21 cellular contexts compared by ENCODE assay signal in genomic region chr18:50080932-50081560, GRCh38.
A peak's percentile ranks its signal among the peaks of the same experiment; 100 is the strongest.
DNase-seq lines count a peak whose midpoint lies in the region; ATAC-seq, FAIRE-seq and TF ChIP-seq lines count a peak whose summit lies in the region.
"Had no signal": no experiment of that assay in that cellular context is flagged by ENCODE, and none has a peak within 500 bp of the region (broad histone marks: within the 10 kb centered on the region; RNA-seq: fewer than 3 reads in every experiment).

No MANE protein-coding gene starts in this region.

- no peak for TF ChIP-seq POLR2A in HepG2 (IDR thresholded peaks at IDR 0.05; ENCODE audit: insufficient read depth in 1 of 2, low read depth in 2 of 2, low read length in 2 of 2)
- TF ChIP-seq POLR2A in right lobe of liver (IDR thresholded peaks at IDR 0.05) = no peak
- no peak for TF ChIP-seq POLR2A in breast epithelium (IDR thresholded peaks at IDR 0.05)

- peak; percentile 70 for DNase-seq in HepG2 (ENCODE audit: low spot score)
- DNase-seq in right lobe of liver = no peak
- no peak for DNase-seq in breast epithelium (ENCODE audit: low spot score in 2 of 2)
- no peak for DNase-seq in left lung
- DNase-seq in middle frontal gyrus (ENCODE audit: extremely low spot score, low spot score) = no peak
- no peak for DNase-seq in mesothelial cell of epicardium (ENCODE audit: low spot score in 2 of 2, unreplicated experiment in 2 of 2)
- no peak for DNase-seq in cortex of kidney (lab: John Stamatoyannopoulos, UW)
- DNase-seq: activated CD4-positive, alpha-beta T cell treated with anti-CD3 and anti-CD28 coated beads for 36 hours; activated naive CD8-positive, alpha-beta T cell treated with anti-CD3 and anti-CD28 coated beads, Interleukin-2, amount 10 ng/mL, durations not matched to agents 7 days and 5 days; CD4-positive, CD25-positive, alpha-beta regulatory T cell; heart left ventricle; Karpas-422; naive thymus-derived CD4-positive, alpha-beta T cell; NCI-H82; posterior cingulate gyrus; SIG-M5; T1000 had no signal

- POLR2A ChIA-PET in HepG2 (lab: Yijun Ruan, JAX) = no interaction called here

- TF ChIP-seq EP300 in HepG2 (IDR thresholded peaks at IDR 0.05; ENCODE audit: low read depth in 2 of 2, low read length in 2 of 2) (0 out of 4 replicates have a peak, but pooled peaks of 1 of the 2 experiments have one; percentile 4), HepG2 (CRISPR knock-in tag; IDR thresholded peaks at IDR 0.05; ENCODE audit: borderline replicate concordance) (no peak)

- H3K27ac ChIP-seq in HepG2 (ENCODE audit: extremely low read length, insufficient read depth, low read length) (no peak overlapping the region), right lobe of liver (no peak overlapping the region), breast epithelium (peak overlapping the region; percentile 54 to 64), left lung (no peak overlapping the region)
- H3K27ac ChIP-seq: A549, heart left ventricle had no signal

- in situ Hi-C loops in HepG2 (cut with HindIII; ENCODE audit: extremely low pct_ligation_motif_present, low pct_unique_long_range_greater_than_20kb) = no loop called here

- 32% methylated on average over 2 of the region's 2 CpGs for WGBS in HepG2 (ENCODE audit: low lambda C conversion rate)
- WGBS in right lobe of liver (ENCODE audit: insufficient coverage, low coverage, low lambda C conversion rate, missing lambda C conversion rate) = 56% methylated on average over 2 of the region's 2 CpGs

- no peak overlapping the region for H3K4me2 ChIP-seq in HepG2 (ENCODE audit: low read depth, low read length)
- H3K4me2 ChIP-seq: A549 had no signal

- no peaks in the 10 kb centered on the region for H4K20me1 ChIP-seq in HepG2 (ENCODE audit: insufficient read depth, low read length)

- TF ChIP-seq RAD21 in HepG2 (CRISPR knock-in tag; IDR thresholded peaks at IDR 0.05) = no peak

- peaks cover 36% of the 10 kb centered on the region for H3K4me1 ChIP-seq in HepG2 (ENCODE audit: insufficient read depth, low read length)
- peaks cover 0 to 10% (median 3%) of the 10 kb centered on the region in 4 donors for H3K4me1 ChIP-seq in right lobe of liver
- no peaks in the 10 kb centered on the region for H3K4me1 ChIP-seq in breast epithelium
- no peaks in the 10 kb centered on the region for H3K4me1 ChIP-seq in left lung
- H3K4me1 ChIP-seq: A549 had no signal

- no peak overlapping the region for H2AFZ ChIP-seq in HepG2 (ENCODE audit: low read length)

- TF ChIP-seq CTCF in HepG2 (CRISPR knock-in tag; IDR thresholded peaks at IDR 0.05) (no peak), right lobe of liver (IDR thresholded peaks at IDR 0.05) (no peak), breast epithelium (IDR thresholded peaks at IDR 0.05) (no peak), left lung (IDR thresholded peaks at IDR 0.05) (no peak), mesothelial cell of epicardium (IDR thresholded peaks at IDR 0.05; ENCODE audit: unreplicated experiment) (no peak)

- FAIRE-seq in HepG2 (lab: Jason Lieb, UNC) = no peak
- FAIRE-seq: A549, GM12892 had no signal

- H3K27me3 Mint-ChIP-seq in mesothelial cell of epicardium (ENCODE audit: low read depth) = peaks cover 5% of the 10 kb centered on the region

- CTCF ChIA-PET in HepG2 (lab: Yijun Ruan, JAX; ENCODE audit: low intra/inter-chr PET ratio, low total read pairs) = no interaction called here

- ATAC-seq in HepG2 (peak; percentile 80), right lobe of liver (no peak), left lung (peak; percentile 85), GM18498 (IDR thresholded peaks at IDR 0.05; ENCODE audit: unreplicated experiment) (no peak)
- ATAC-seq: A549; activated CD4-positive, alpha-beta T cell treated with anti-CD3 and anti-CD28 coated beads for 36 hours; heart left ventricle; left lobe of liver; naive thymus-derived CD4-positive, alpha-beta T cell had no signal

- intact Hi-C loops in HepG2 (cut with micrococcal nuclease; ENCODE audit: unreplicated experiment) = loop anchor here (5.0 kb wide), 1 partner anchor 531 kb away; no protein-coding TSS in a partner anchor
- intact Hi-C loops in right lobe of liver (cut with DNase I) = no loop called here
- intact Hi-C loops in breast epithelium (cut with DNase I; ENCODE audit: low total_unique reads) = no loop called here
- intact Hi-C loops in left lung (cut with DNase I) = no loop called here

- BruUV-seq in HepG2 (replicated peaks; lab: Mats Ljungman, UMichigan) = no TSS peak

- H3K4me3 ChIP-seq in HepG2 (replicated peaks in 1 of 3; ENCODE audit: insufficient read depth in 1 of 3, low read depth in 2 of 3, low read length in 3 of 3) (no peak overlapping the region), right lobe of liver (no peak overlapping the region), breast epithelium (no peak overlapping the region), left lung (no peak overlapping the region)
- H3K4me3 ChIP-seq: A549, heart left ventricle had no signal

- H3K79me2 ChIP-seq in HepG2 (ENCODE audit: insufficient read depth, low read length) = peaks cover 3% of the 10 kb centered on the region

- H3K36me3 Mint-ChIP-seq in mesothelial cell of epicardium = no peaks in the 10 kb centered on the region
- H3K36me3 Mint-ChIP-seq: activated naive CD8-positive, alpha-beta T cell treated with anti-CD3 and anti-CD28 coated beads, Interleukin-2, amount 10 ng/mL, durations not matched to agents 7 days and 5 days; CD4-positive, CD25-positive, alpha-beta regulatory T cell; naive thymus-derived CD4-positive, alpha-beta T cell had no signal

- no peak overlapping the region for H3K27ac Mint-ChIP-seq in mesothelial cell of epicardium
- H3K27ac Mint-ChIP-seq: activated CD4-positive, alpha-beta T cell treated with anti-CD3 and anti-CD28 coated beads for 36 hours; activated naive CD8-positive, alpha-beta T cell treated with anti-CD3 and anti-CD28 coated beads, Interleukin-2, amount 10 ng/mL, durations not matched to agents 7 days and 5 days; CD4-positive, CD25-positive, alpha-beta regulatory T cell; naive thymus-derived CD4-positive, alpha-beta T cell had no signal

- H3K4me3 Mint-ChIP-seq in mesothelial cell of epicardium = no peak overlapping the region
- H3K4me3 Mint-ChIP-seq: activated CD4-positive, alpha-beta T cell treated with anti-CD3 and anti-CD28 coated beads for 36 hours; activated naive CD8-positive, alpha-beta T cell treated with anti-CD3 and anti-CD28 coated beads, Interleukin-2, amount 10 ng/mL, durations not matched to agents 7 days and 5 days; CD4-positive, CD25-positive, alpha-beta regulatory T cell; naive thymus-derived CD4-positive, alpha-beta T cell had no signal

- peaks cover 1% of the 10 kb centered on the region for H3K4me1 Mint-ChIP-seq in mesothelial cell of epicardium

- H3K9ac ChIP-seq in HepG2 (ENCODE audit: insufficient read depth, low read depth, low read length) = no peak overlapping the region

- H3K27me3 ChIP-seq in HepG2 (ENCODE audit: control insufficient read depth in 1 of 2, insufficient read depth in 2 of 2, low read length in 2 of 2) (no peaks in the 10 kb centered on the region), right lobe of liver (no peaks in the 10 kb centered on the region), breast epithelium (no peaks in the 10 kb centered on the region), left lung (peaks cover 0 to 5% of the 10 kb centered on the region in 2 donors)

- H3K9me3 ChIP-seq in HepG2 (ENCODE audit: low read length) (no peaks in the 10 kb centered on the region), right lobe of liver (no peaks in the 10 kb centered on the region), breast epithelium (no peaks in the 10 kb centered on the region), left lung (no peaks in the 10 kb centered on the region)
- H3K9me3 ChIP-seq: A549, heart left ventricle had no signal

- no peaks in the 10 kb centered on the region for H3K9me3 Mint-ChIP-seq in mesothelial cell of epicardium
- H3K9me3 Mint-ChIP-seq: activated naive CD8-positive, alpha-beta T cell treated with anti-CD3 and anti-CD28 coated beads, Interleukin-2, amount 10 ng/mL, durations not matched to agents 7 days and 5 days had no signal

- no peaks in the 10 kb centered on the region for H3K36me3 ChIP-seq in HepG2 (replicated peaks in 1 of 2; ENCODE audit: control insufficient read depth in 1 of 2, insufficient read depth in 2 of 2, low read length in 2 of 2)
- no peaks in the 10 kb centered on the region for H3K36me3 ChIP-seq in right lobe of liver
- H3K36me3 ChIP-seq in breast epithelium = no peaks in the 10 kb centered on the region
- no peaks in the 10 kb centered on the region for H3K36me3 ChIP-seq in left lung
- H3K36me3 ChIP-seq: heart left ventricle had no signal

TF ChIP-seq in HepG2, 621 proteins besides CTCF, POLR2A, EP300 and RAD21 (continues in another document):
- TF ChIP-seq ZNF644 (CRISPR knock-in tag; IDR thresholded peaks at IDR 0.05; ENCODE audit: low read depth) (0 out of 2 replicates have a peak, but pooled peaks have one; percentile 20), TFAP4 (IDR thresholded peaks at IDR 0.05; ENCODE audit: borderline replicate concordance, low read depth) (peak; percentile 62; the same call in 1 of the 2 replicates), NRL (CRISPR knock-in tag; IDR thresholded peaks at IDR 0.05; ENCODE audit: borderline replicate concordance) (no peak), TRAFD1 (CRISPR knock-in tag; IDR thresholded peaks at IDR 0.05; ENCODE audit: borderline replicate concordance) (no peak), MTA3 (CRISPR knock-in tag; IDR thresholded peaks at IDR 0.05) (no peak), ARNT2 (CRISPR knock-in tag; IDR thresholded peaks at IDR 0.05; ENCODE audit: low read depth) (no peak)

Comparison
In these comparisons a context has a peak if more than half of its experiments do, and no peak if none do; other contexts are left out.
1. ATAC-seq: peak in HepG2 (single experiment) and left lung (single experiment); none in right lobe of liver (0 of 4) and GM18498 (single experiment).
2. H3K27ac ChIP-seq: peak in breast epithelium (2 of 2); none in HepG2 (single experiment), right lobe of liver (0 of 3) and left lung (0 of 2).